Comparison of ENCODE assay signal across 2 cellular contexts in the genomic region with DNA sequence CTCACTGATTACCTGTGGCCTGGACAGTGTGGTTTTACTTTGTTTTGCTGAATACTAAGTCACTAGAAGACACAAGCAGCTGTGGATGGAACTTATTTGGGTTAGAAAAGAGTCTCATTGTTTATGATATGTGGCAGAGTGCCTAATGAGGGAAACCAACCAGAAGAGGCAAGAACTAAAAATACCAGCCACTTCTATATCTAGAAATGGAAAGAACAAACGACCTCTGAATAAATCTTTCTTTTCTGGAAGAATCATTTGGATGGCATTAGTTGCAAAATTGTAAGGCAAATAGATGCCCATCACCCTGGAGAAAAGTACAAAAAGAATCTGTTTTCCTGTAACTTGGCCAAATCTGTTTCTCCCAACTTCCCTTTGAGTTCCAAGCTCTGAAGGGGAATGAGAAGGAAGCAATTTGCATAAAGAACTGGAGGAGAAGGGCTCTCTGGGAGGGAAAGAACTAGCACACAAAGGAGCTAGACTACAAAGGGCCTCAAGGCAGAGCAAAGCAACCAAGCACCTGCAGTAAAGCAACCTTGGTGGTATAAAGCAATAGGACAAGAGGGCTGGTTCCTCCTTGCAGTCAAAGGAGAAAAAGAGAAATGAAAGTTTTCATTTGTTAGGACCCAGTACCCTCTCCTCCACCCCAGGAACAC.
TF ChIP-seq lines count a peak whose summit lies in the region.

No MANE protein-coding gene starts in this region.

TF ChIP-seq in GM23338, 12 proteins besides CTCF, POLR2A, EP300 and RAD21:
- TF ChIP-seq JUNB (IDR thresholded peaks at IDR 0.05; ENCODE audit: unreplicated experiment) (no peak), EZH2phosphoT487 (IDR thresholded peaks at IDR 0.05; ENCODE audit: unreplicated experiment) (no peak)
- TF ChIP-seq, protein P1, sequence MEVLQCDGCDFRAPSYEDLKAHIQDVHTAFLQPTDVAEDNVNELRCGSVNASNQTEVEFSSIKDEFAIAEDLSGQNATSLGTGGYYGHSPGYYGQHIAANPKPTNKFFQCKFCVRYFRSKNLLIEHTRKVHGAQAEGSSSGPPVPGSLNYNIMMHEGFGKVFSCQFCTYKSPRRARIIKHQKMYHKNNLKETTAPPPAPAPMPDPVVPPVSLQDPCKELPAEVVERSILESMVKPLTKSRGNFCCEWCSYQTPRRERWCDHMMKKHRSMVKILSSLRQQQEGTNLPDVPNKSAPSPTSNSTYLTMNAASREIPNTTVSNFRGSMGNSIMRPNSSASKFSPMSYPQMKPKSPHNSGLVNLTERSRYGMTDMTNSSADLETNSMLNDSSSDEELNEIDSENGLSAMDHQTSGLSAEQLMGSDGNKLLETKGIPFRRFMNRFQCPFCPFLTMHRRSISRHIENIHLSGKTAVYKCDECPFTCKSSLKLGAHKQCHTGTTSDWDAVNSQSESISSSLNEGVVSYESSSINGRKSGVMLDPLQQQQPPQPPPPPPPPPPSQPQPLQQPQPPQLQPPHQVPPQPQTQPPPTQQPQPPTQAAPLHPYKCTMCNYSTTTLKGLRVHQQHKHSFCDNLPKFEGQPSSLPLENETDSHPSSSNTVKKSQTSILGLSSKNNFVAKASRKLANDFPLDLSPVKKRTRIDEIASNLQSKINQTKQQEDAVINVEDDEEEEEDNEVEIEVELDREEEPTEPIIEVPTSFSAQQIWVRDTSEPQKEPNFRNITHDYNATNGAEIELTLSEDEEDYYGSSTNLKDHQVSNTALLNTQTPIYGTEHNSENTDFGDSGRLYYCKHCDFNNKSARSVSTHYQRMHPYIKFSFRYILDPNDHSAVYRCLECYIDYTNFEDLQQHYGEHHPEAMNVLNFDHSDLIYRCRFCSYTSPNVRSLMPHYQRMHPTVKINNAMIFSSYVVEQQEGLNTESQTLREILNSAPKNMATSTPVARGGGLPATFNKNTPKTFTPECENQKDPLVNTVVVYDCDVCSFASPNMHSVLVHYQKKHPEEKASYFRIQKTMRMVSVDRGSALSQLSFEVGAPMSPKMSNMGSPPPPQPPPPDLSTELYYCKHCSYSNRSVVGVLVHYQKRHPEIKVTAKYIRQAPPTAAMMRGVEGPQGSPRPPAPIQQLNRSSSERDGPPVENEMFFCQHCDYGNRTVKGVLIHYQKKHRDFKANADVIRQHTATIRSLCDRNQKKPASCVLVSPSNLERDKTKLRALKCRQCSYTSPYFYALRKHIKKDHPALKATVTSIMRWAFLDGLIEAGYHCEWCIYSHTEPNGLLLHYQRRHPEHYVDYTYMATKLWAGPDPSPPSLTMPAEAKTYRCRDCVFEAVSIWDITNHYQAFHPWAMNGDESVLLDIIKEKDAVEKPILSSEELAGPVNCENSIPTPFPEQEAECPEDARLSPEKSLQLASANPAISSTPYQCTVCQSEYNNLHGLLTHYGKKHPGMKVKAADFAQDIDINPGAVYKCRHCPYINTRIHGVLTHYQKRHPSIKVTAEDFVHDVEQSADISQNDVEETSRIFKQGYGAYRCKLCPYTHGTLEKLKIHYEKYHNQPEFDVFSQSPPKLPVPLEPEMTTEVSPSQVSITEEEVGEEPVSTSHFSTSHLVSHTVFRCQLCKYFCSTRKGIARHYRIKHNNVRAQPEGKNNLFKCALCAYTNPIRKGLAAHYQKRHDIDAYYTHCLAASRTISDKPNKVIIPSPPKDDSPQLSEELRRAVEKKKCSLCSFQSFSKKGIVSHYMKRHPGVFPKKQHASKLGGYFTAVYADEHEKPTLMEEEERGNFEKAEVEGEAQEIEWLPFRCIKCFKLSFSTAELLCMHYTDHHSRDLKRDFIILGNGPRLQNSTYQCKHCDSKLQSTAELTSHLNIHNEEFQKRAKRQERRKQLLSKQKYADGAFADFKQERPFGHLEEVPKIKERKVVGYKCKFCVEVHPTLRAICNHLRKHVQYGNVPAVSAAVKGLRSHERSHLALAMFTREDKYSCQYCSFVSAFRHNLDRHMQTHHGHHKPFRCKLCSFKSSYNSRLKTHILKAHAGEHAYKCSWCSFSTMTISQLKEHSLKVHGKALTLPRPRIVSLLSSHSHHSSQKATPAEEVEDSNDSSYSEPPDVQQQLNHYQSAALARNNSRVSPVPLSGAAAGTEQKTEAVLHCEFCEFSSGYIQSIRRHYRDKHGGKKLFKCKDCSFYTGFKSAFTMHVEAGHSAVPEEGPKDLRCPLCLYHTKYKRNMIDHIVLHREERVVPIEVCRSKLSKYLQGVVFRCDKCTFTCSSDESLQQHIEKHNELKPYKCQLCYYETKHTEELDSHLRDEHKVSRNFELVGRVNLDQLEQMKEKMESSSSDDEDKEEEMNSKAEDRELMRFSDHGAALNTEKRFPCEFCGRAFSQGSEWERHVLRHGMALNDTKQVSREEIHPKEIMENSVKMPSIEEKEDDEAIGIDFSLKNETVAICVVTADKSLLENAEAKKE (CRISPR knock-in tag; IDR thresholded peaks at IDR 0.05) = peak; percentile 60; the same call in 1 of the 2 replicates

TF ChIP-seq in H1, 55 proteins besides CTCF, POLR2A, EP300 and RAD21:
- TF ChIP-seq, protein P2, sequence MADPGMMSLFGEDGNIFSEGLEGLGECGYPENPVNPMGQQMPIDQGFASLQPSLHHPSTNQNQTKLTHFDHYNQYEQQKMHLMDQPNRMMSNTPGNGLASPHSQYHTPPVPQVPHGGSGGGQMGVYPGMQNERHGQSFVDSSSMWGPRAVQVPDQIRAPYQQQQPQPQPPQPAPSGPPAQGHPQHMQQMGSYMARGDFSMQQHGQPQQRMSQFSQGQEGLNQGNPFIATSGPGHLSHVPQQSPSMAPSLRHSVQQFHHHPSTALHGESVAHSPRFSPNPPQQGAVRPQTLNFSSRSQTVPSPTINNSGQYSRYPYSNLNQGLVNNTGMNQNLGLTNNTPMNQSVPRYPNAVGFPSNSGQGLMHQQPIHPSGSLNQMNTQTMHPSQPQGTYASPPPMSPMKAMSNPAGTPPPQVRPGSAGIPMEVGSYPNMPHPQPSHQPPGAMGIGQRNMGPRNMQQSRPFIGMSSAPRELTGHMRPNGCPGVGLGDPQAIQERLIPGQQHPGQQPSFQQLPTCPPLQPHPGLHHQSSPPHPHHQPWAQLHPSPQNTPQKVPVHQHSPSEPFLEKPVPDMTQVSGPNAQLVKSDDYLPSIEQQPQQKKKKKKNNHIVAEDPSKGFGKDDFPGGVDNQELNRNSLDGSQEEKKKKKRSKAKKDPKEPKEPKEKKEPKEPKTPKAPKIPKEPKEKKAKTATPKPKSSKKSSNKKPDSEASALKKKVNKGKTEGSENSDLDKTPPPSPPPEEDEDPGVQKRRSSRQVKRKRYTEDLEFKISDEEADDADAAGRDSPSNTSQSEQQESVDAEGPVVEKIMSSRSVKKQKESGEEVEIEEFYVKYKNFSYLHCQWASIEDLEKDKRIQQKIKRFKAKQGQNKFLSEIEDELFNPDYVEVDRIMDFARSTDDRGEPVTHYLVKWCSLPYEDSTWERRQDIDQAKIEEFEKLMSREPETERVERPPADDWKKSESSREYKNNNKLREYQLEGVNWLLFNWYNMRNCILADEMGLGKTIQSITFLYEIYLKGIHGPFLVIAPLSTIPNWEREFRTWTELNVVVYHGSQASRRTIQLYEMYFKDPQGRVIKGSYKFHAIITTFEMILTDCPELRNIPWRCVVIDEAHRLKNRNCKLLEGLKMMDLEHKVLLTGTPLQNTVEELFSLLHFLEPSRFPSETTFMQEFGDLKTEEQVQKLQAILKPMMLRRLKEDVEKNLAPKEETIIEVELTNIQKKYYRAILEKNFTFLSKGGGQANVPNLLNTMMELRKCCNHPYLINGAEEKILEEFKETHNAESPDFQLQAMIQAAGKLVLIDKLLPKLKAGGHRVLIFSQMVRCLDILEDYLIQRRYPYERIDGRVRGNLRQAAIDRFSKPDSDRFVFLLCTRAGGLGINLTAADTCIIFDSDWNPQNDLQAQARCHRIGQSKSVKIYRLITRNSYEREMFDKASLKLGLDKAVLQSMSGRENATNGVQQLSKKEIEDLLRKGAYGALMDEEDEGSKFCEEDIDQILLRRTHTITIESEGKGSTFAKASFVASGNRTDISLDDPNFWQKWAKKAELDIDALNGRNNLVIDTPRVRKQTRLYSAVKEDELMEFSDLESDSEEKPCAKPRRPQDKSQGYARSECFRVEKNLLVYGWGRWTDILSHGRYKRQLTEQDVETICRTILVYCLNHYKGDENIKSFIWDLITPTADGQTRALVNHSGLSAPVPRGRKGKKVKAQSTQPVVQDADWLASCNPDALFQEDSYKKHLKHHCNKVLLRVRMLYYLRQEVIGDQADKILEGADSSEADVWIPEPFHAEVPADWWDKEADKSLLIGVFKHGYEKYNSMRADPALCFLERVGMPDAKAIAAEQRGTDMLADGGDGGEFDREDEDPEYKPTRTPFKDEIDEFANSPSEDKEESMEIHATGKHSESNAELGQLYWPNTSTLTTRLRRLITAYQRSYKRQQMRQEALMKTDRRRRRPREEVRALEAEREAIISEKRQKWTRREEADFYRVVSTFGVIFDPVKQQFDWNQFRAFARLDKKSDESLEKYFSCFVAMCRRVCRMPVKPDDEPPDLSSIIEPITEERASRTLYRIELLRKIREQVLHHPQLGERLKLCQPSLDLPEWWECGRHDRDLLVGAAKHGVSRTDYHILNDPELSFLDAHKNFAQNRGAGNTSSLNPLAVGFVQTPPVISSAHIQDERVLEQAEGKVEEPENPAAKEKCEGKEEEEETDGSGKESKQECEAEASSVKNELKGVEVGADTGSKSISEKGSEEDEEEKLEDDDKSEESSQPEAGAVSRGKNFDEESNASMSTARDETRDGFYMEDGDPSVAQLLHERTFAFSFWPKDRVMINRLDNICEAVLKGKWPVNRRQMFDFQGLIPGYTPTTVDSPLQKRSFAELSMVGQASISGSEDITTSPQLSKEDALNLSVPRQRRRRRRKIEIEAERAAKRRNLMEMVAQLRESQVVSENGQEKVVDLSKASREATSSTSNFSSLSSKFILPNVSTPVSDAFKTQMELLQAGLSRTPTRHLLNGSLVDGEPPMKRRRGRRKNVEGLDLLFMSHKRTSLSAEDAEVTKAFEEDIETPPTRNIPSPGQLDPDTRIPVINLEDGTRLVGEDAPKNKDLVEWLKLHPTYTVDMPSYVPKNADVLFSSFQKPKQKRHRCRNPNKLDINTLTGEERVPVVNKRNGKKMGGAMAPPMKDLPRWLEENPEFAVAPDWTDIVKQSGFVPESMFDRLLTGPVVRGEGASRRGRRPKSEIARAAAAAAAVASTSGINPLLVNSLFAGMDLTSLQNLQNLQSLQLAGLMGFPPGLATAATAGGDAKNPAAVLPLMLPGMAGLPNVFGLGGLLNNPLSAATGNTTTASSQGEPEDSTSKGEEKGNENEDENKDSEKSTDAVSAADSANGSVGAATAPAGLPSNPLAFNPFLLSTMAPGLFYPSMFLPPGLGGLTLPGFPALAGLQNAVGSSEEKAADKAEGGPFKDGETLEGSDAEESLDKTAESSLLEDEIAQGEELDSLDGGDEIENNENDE (IDR thresholded peaks at IDR 0.05; ENCODE audit: insufficient replicate concordance, low read length) = no peak
- TF ChIP-seq, protein P3, sequence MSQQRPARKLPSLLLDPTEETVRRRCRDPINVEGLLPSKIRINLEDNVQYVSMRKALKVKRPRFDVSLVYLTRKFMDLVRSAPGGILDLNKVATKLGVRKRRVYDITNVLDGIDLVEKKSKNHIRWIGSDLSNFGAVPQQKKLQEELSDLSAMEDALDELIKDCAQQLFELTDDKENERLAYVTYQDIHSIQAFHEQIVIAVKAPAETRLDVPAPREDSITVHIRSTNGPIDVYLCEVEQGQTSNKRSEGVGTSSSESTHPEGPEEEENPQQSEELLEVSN (IDR thresholded peaks at IDR 0.05) = 0 out of 2 replicates have a peak, but pooled peaks have one; percentile 17
